9 cellular contexts compared by ENCODE assay signal in genomic region chr12:100201604-100202423, GRCh38. TPM values are rescaled to one million over a fixed set of nuclear protein-coding genes. Genes with fewer than 3 reads are reported as not detected.
DNase-seq lines count a peak whose midpoint lies in the region; ATAC-seq lines count a peak whose summit lies in the region.
"Had no signal": no experiment of that assay in that cellular context is flagged by ENCODE, and none has a peak within 500 bp of the region (broad histone marks: within the 10 kb centered on the region; RNA-seq: fewer than 3 reads in every experiment).

No MANE protein-coding gene starts in this region.

- H3K36me3 Mint-ChIP-seq in activated CD8-positive, alpha-beta memory T cell treated with anti-CD3 and anti-CD28 coated beads, Interleukin-2, amount 10 ng/mL, durations not matched to agents 7 days and 5 days = peaks cover 9% of the 10 kb centered on the region
- peaks cover 11% of the 10 kb centered on the region for H3K36me3 Mint-ChIP-seq in activated CD8-positive, alpha-beta T cell treated with anti-CD3 and anti-CD28 coated beads, Interleukin-2, amount 10 ng/mL, durations not matched to agents 7 days and 5 days (ENCODE audit: low read depth)

- H3K27me3 ChIP-seq in iPS-18a (ENCODE audit: control insufficient read depth, insufficient read depth, low read length) (no peaks in the 10 kb centered on the region), stomach smooth muscle (ENCODE audit: control insufficient read depth in 1 of 2, insufficient read depth in 2 of 2, low read length in 2 of 2) (no peaks in the 10 kb centered on the region)

- H3K27ac ChIP-seq in iPS-18a (ENCODE audit: low read length) (no peak overlapping the region), stomach smooth muscle (ENCODE audit: low read length) (no peak overlapping the region)

- H3K27me3 Mint-ChIP-seq in activated CD8-positive, alpha-beta memory T cell treated with anti-CD3 and anti-CD28 coated beads, Interleukin-2, amount 10 ng/mL, durations not matched to agents 7 days and 5 days = no peaks in the 10 kb centered on the region
- no peaks in the 10 kb centered on the region for H3K27me3 Mint-ChIP-seq in activated CD8-positive, alpha-beta T cell treated with anti-CD3 and anti-CD28 coated beads, Interleukin-2, amount 10 ng/mL, durations not matched to agents 7 days and 5 days (ENCODE audit: low read depth)

- no peak for DNase-seq in activated CD8-positive, alpha-beta memory T cell treated with anti-CD3 and anti-CD28 coated beads, Interleukin-2, amount 10 ng/mL, durations not matched to agents 7 days and 5 days
- DNase-seq in activated CD8-positive, alpha-beta memory T cell treated with anti-CD3 and anti-CD28 coated beads, Interleukin-2, amount 50 U/mL, for 4 hours = no peak
- no peak for DNase-seq in activated CD8-positive, alpha-beta T cell treated with anti-CD3 and anti-CD28 coated beads, Interleukin-2, amount 10 ng/mL, durations not matched to agents 7 days and 5 days
- DNase-seq in SW480 (ENCODE audit: low spot score) = no peak
- no peak for DNase-seq in G401 (ENCODE audit: low spot score)
- DNase-seq in CD1c-positive myeloid dendritic cell (ENCODE audit: extremely low spot score) = no peak
- DNase-seq: SHP77 treated with DMSO at 0.1 percent for 48 hours had no signal

- in situ Hi-C loops in G401 (cut with HindIII; ENCODE audit: low sequenced_read_pairs) = no loop called here

- H3K36me3 ChIP-seq in iPS-18a (ENCODE audit: control insufficient read depth, low read depth, low read length) (peaks cover 3% of the 10 kb centered on the region), stomach smooth muscle (ENCODE audit: control insufficient read depth in 2 of 2, insufficient read depth in 2 of 2, low read length in 2 of 2) (no peaks in the 10 kb centered on the region)

- H3K4me3 Mint-ChIP-seq in activated CD8-positive, alpha-beta memory T cell treated with anti-CD3 and anti-CD28 coated beads, Interleukin-2, amount 10 ng/mL, durations not matched to agents 7 days and 5 days = peak overlapping the region; percentile 98
- H3K4me3 Mint-ChIP-seq in activated CD8-positive, alpha-beta T cell treated with anti-CD3 and anti-CD28 coated beads, Interleukin-2, amount 10 ng/mL, durations not matched to agents 7 days and 5 days = peak overlapping the region; percentile 99

- peak overlapping the region; percentile 87 for H3K9ac ChIP-seq in iPS-18a (ENCODE audit: low read length)
- peak overlapping the region in 1 of 2 donors; percentile 93 for H3K9ac ChIP-seq in stomach smooth muscle (ENCODE audit: low read length in 2 of 2)

- H3K4me1 Mint-ChIP-seq in activated CD8-positive, alpha-beta memory T cell treated with anti-CD3 and anti-CD28 coated beads, Interleukin-2, amount 10 ng/mL, durations not matched to agents 7 days and 5 days = peaks cover 39% of the 10 kb centered on the region
- peaks cover 30% of the 10 kb centered on the region for H3K4me1 Mint-ChIP-seq in activated CD8-positive, alpha-beta T cell treated with anti-CD3 and anti-CD28 coated beads, Interleukin-2, amount 10 ng/mL, durations not matched to agents 7 days and 5 days (ENCODE audit: low read depth)

- H3K9me3 ChIP-seq in iPS-18a (ENCODE audit: control insufficient read depth, low read depth, low read length) (no peaks in the 10 kb centered on the region), stomach smooth muscle (ENCODE audit: control insufficient read depth in 2 of 2, low read length in 2 of 2) (no peaks in the 10 kb centered on the region)

- POLR2A ChIA-PET in activated CD8-positive, alpha-beta T cell treated with anti-CD3 and anti-CD28 coated beads, Interleukin-2, amount 10 ng/mL, durations not matched to agents 7 days and 5 days (lab: Charles Lee) = interaction anchor here (1.1 to 3.4 kb wide), 3 partner anchors 16 to 66 kb away, joined by 6 to 37 read pairs (median 11); partner anchors contain the start of genes DEPDC4 and SCYL2

- CTCF ChIA-PET in activated CD8-positive, alpha-beta memory T cell treated with anti-CD3 and anti-CD28 coated beads, Interleukin-2, amount 10 ng/mL, durations not matched to agents 7 days and 5 days (lab: Charles Lee) = interaction anchor here (0.7 to 1.5 kb wide), 6 partner anchors 14 to 65 kb away, joined by 3 to 4 read pairs (median 4); partner anchors contain the start of genes DEPDC4 and SCYL2
- CTCF ChIA-PET in activated CD8-positive, alpha-beta T cell treated with anti-CD3 and anti-CD28 coated beads, Interleukin-2, amount 10 ng/mL, durations not matched to agents 7 days and 5 days (lab: Charles Lee) = interaction anchor here (1.0 to 2.1 kb wide), 3 partner anchors 38 to 47 kb away, joined by 3 to 9 read pairs (median 4); no protein-coding TSS in a partner anchor

- ATAC-seq in activated CD8-positive, alpha-beta memory T cell treated with anti-CD3 and anti-CD28 coated beads, Interleukin-2, amount 10 ng/mL, durations not matched to agents 7 days and 5 days = no peak
- ATAC-seq in activated CD8-positive, alpha-beta T cell treated with anti-CD3 and anti-CD28 coated beads, Interleukin-2, amount 10 ng/mL, durations not matched to agents 7 days and 5 days = no peak

- H3K4me1 ChIP-seq in iPS-18a (ENCODE audit: control insufficient read depth, low read depth, low read length) (no peaks in the 10 kb centered on the region), stomach smooth muscle (ENCODE audit: control insufficient read depth, insufficient read depth, low read length) (peaks cover 18% of the 10 kb centered on the region)

- H3K27ac Mint-ChIP-seq in activated CD8-positive, alpha-beta memory T cell treated with anti-CD3 and anti-CD28 coated beads, Interleukin-2, amount 10 ng/mL, durations not matched to agents 7 days and 5 days = peak overlapping the region; percentile 99
- H3K27ac Mint-ChIP-seq in activated CD8-positive, alpha-beta T cell treated with anti-CD3 and anti-CD28 coated beads, Interleukin-2, amount 10 ng/mL, durations not matched to agents 7 days and 5 days = peak overlapping the region; percentile 100

- H3K9me3 Mint-ChIP-seq in activated CD8-positive, alpha-beta memory T cell treated with anti-CD3 and anti-CD28 coated beads, Interleukin-2, amount 10 ng/mL, durations not matched to agents 7 days and 5 days (ENCODE audit: low read depth) = no peaks in the 10 kb centered on the region
- H3K9me3 Mint-ChIP-seq in activated CD8-positive, alpha-beta T cell treated with anti-CD3 and anti-CD28 coated beads, Interleukin-2, amount 10 ng/mL, durations not matched to agents 7 days and 5 days (ENCODE audit: insufficient read depth) = no peaks in the 10 kb centered on the region

- H3K4me3 ChIP-seq in iPS-18a (ENCODE audit: low read length) = peak overlapping the region; percentile 100
- H3K4me3 ChIP-seq in stomach smooth muscle (ENCODE audit: low read length in 2 of 2) = peak overlapping the region; percentile 85 to 97

RNA-seq across cellular contexts. Expression of gene ACTR6, which starts 1.2 kb away (rescaled TPM):
- total RNA-seq in activated CD8-positive, alpha-beta memory T cell treated with anti-CD3 and anti-CD28 coated beads, Interleukin-2, amount 10 ng/mL, durations not matched to agents 7 days and 5 days = 10 to 100 TPM; 32.8 to 34.2 TPM
- 10 to 100 TPM; 29.5 to 34.8 TPM for total RNA-seq in activated CD8-positive, alpha-beta T cell treated with anti-CD3 and anti-CD28 coated beads, Interleukin-2, amount 10 ng/mL, durations not matched to agents 7 days and 5 days
- 38.1 and 40.1 TPM in 2 replicates for total RNA-seq in G401 (2014; rRNA removed; shearing (Covaris generic))

RNA-seq across cellular contexts. Expression of gene BLTP3B, which starts 59.1 kb away (rescaled TPM):
- 10 to 100 TPM; 36.4 to 42.0 TPM for total RNA-seq in activated CD8-positive, alpha-beta memory T cell treated with anti-CD3 and anti-CD28 coated beads, Interleukin-2, amount 10 ng/mL, durations not matched to agents 7 days and 5 days
- total RNA-seq in activated CD8-positive, alpha-beta T cell treated with anti-CD3 and anti-CD28 coated beads, Interleukin-2, amount 10 ng/mL, durations not matched to agents 7 days and 5 days = 10 to 100 TPM; 17.8 to 20.5 TPM
- total RNA-seq in G401 (2014; rRNA removed; shearing (Covaris generic)) = 34.2 and 53.8 TPM in 2 replicates
